Comparison of ENCODE assay signal across 2 cellular contexts in genomic region chr3:192422321-192422997, GRCh38.
TF ChIP-seq lines count a peak whose summit lies in the region.

No MANE protein-coding gene starts in this region.

TF ChIP-seq in A549, 52 proteins besides CTCF, POLR2A, EP300 and RAD21 (continued from another document):
- TF ChIP-seq PBX3 (IDR thresholded peaks at IDR 0.05) (no peak), SMC3 (IDR thresholded peaks at IDR 0.05) (no peak), CHD2 (IDR thresholded peaks at IDR 0.05; ENCODE audit: low read length, partially characterized antibody) (no peak), CEBPB (IDR thresholded peaks at IDR 0.05) (no peak)

TF ChIP-seq in WTC11, 78 proteins besides CTCF, POLR2A, EP300 and RAD21 (continued from another document):
- TF ChIP-seq STAT6 (CRISPR knock-in tag; conservative IDR thresholded peaks at IDR 0.05; ENCODE audit: low read depth): no peak
- no peak for TF ChIP-seq MAX (CRISPR knock-in tag; IDR thresholded peaks at IDR 0.05)
